Comparison of ENCODE assay signal across 11 cellular contexts in genomic region chr7:12066561-12066960, GRCh38.
DNase-seq lines count a peak whose midpoint lies in the region; ATAC-seq, FAIRE-seq and TF ChIP-seq lines count a peak whose summit lies in the region.
"Had no signal": no experiment of that assay in that cellular context is flagged by ENCODE, and none has a peak within 500 bp of the region (broad histone marks: within the 10 kb centered on the region; RNA-seq: fewer than 3 reads in every experiment).

No MANE protein-coding gene starts in this region.

- H4K5ac ChIP-seq in IMR-90 (ENCODE audit: low read depth, low read length) = no peak overlapping the region

- H3K4me3 ChIP-seq in IMR-90 (ENCODE audit: insufficient read depth, low read depth, low read length) (no peak overlapping the region), GM12878 (no peak overlapping the region), trophoblast cell (ENCODE audit: low read depth, low read length) (no peak overlapping the region), Peyer's patch (no peak overlapping the region)
- H3K4me3 ChIP-seq: cardiac muscle cell, suprapubic skin had no signal

- no peak for TF ChIP-seq RAD21 in IMR-90 (IDR thresholded peaks at IDR 0.05; ENCODE audit: low read length)
- no peak for TF ChIP-seq RAD21 in GM12878 (IDR thresholded peaks at IDR 0.05; ENCODE audit: insufficient read depth, low read depth, low read length)

- in situ Hi-C loops in IMR-90 (cut with MboI; ENCODE audit: low sequenced_read_pairs) (loop anchor here (5.0 to 25.0 kb wide), 3 partner anchors 256 to 629 kb away; no protein-coding TSS in a partner anchor), GM12878 (cut with MboI) (loop anchor here (5.0 to 25.0 kb wide), 2 partner anchors 256 to 421 kb away; no protein-coding TSS in a partner anchor)

- intact Hi-C loops in IMR-90 (cut with micrococcal nuclease) (loop anchor here (2.0 to 5.0 kb wide), 5 partner anchors 146 to 430 kb away; partner anchors contain the start of genes THSD7A and TMEM106B), GM12878 (cut with micrococcal nuclease; ENCODE audit: unreplicated experiment) (loop anchor here (2.0 kb wide), 1 partner anchor 424 kb away; no protein-coding TSS in a partner anchor)

- H3K14ac ChIP-seq in IMR-90 (replicated peaks; ENCODE audit: low read depth, low read length) = no peak overlapping the region
- H3K14ac ChIP-seq in trophoblast cell (ENCODE audit: low read length) = no peak overlapping the region

- H3K56ac ChIP-seq in IMR-90 (ENCODE audit: extremely low read depth, insufficient read depth, low read length) = no peak overlapping the region

- dilution Hi-C loops in IMR-90 (cut with HindIII; ENCODE audit: low sequenced_read_pairs, unreplicated experiment) = no loop called here

- H2AFZ ChIP-seq in IMR-90 (replicated peaks; ENCODE audit: low read length, poor library complexity) (no peak overlapping the region), GM12878 (ENCODE audit: control insufficient read depth, low read depth, low read length) (no peak overlapping the region), trophoblast cell (ENCODE audit: insufficient read depth, low read length, poor library complexity) (no peak overlapping the region)

- SMC1A ChIA-PET in GM12878 (lab: Charles Lee; ENCODE audit: uncharacterized antibody, unreplicated experiment) = interaction anchor here (0.6 kb wide), 1 partner anchor 256 kb away, joined by 3 read pairs; no protein-coding TSS in a partner anchor

- no peaks in the 10 kb centered on the region for H3K79me2 ChIP-seq in GM12878 (ENCODE audit: control insufficient read depth, insufficient read depth, low read length)
- no peaks in the 10 kb centered on the region for H3K79me2 ChIP-seq in trophoblast cell (ENCODE audit: control insufficient read depth, insufficient read depth, low read length, poor library complexity)

- peak; percentile 21 for DNase-seq in IMR-90
- DNase-seq in GM12878 (ENCODE audit: low read depth, low spot score) = no peak
- peak; percentile 26 to 70 for DNase-seq in trophoblast cell
- DNase-seq in middle frontal gyrus (ENCODE audit: extremely low spot score, low spot score) = no peak
- no peak for DNase-seq in Peyer's patch
- DNase-seq: NCI-H1694, SK-N-SH had no signal

- H3K27ac ChIP-seq in IMR-90 (ENCODE audit: insufficient read depth, low read length) = no peak overlapping the region
- no peak overlapping the region for H3K27ac ChIP-seq in GM12878 (ENCODE audit: control insufficient read depth, insufficient read depth)
- no peak overlapping the region for H3K27ac ChIP-seq in trophoblast cell (ENCODE audit: low read depth, low read length)
- H3K27ac ChIP-seq in Peyer's patch = peak overlapping the region in 2 of 4 donors; percentile 4 to 19
- H3K27ac ChIP-seq: cardiac muscle cell, suprapubic skin had no signal

- POLR2A ChIA-PET in IMR-90 (lab: Charles Lee; ENCODE audit: unreplicated experiment) = no interaction called here
- POLR2A ChIA-PET in GM12878 (lab: Charles Lee) = no interaction called here

- H3K9ac ChIP-seq in IMR-90 (ENCODE audit: low read depth, low read length) = no peak overlapping the region
- no peak overlapping the region for H3K9ac ChIP-seq in GM12878 (ENCODE audit: control insufficient read depth, insufficient read depth, low read length)
- H3K9ac ChIP-seq in trophoblast cell (ENCODE audit: low read length) = no peak overlapping the region
- H3K9ac ChIP-seq: SK-N-SH had no signal

- H4K20me1 ChIP-seq in IMR-90 (ENCODE audit: insufficient read depth, low read length) = no peaks in the 10 kb centered on the region
- H4K20me1 ChIP-seq in GM12878 (ENCODE audit: control insufficient read depth, insufficient read depth) = no peaks in the 10 kb centered on the region

- no peak overlapping the region for H2BK15ac ChIP-seq in IMR-90 (ENCODE audit: low read depth, low read length)

- H2BK5ac ChIP-seq in IMR-90 (ENCODE audit: low read depth, low read length, poor library complexity, severe bottlenecking) (no peak overlapping the region), trophoblast cell (ENCODE audit: low read depth, low read length, poor library complexity) (no peak overlapping the region)

- H3K4ac ChIP-seq in IMR-90 (ENCODE audit: low read depth, low read length) (no peak overlapping the region), trophoblast cell (ENCODE audit: low read depth, low read length) (no peak overlapping the region)

- H2AK9ac ChIP-seq in IMR-90 (replicated peaks; ENCODE audit: low read depth, low read length, poor library complexity) = no peak overlapping the region

- H3K79me1 ChIP-seq in IMR-90 (ENCODE audit: low read depth in 1 of 2, low read length in 2 of 2) (no peaks in the 10 kb centered on the region), trophoblast cell (ENCODE audit: low read length) (no peaks in the 10 kb centered on the region)

- no peak for FAIRE-seq in GM12878 (lab: Jason Lieb, UNC)

- BruUV-seq in IMR-90 (replicated peaks; lab: Mats Ljungman, UMichigan) (no TSS peak), GM12878 (replicated peaks; lab: Mats Ljungman, UMichigan) (no TSS peak)

- H4K91ac ChIP-seq in IMR-90 (ENCODE audit: insufficient read depth, low read depth, low read length) (no peak overlapping the region), trophoblast cell (ENCODE audit: low read depth, low read length) (no peak overlapping the region)

- TF ChIP-seq POLR2A in IMR-90 (IDR thresholded peaks at IDR 0.05; ENCODE audit: low read depth, low read length) (no peak), GM12878 (IDR thresholded peaks at IDR 0.05; ENCODE audit: low read depth, low read length) (no peak), Peyer's patch (IDR thresholded peaks at IDR 0.05) (no peak)

- H3K36me3 ChIP-seq in IMR-90 (ENCODE audit: control insufficient read depth, insufficient read depth, low read length) = no peaks in the 10 kb centered on the region
- H3K36me3 ChIP-seq in GM12878 (ENCODE audit: control insufficient read depth in 2 of 2, insufficient read depth in 2 of 2, low read length in 1 of 2) = no peaks in the 10 kb centered on the region
- no peaks in the 10 kb centered on the region for H3K36me3 ChIP-seq in trophoblast cell (ENCODE audit: control insufficient read depth in 1 of 2, insufficient read depth in 2 of 2, low read length in 2 of 2)
- no peaks in the 10 kb centered on the region for H3K36me3 ChIP-seq in Peyer's patch
- H3K36me3 ChIP-seq: cardiac muscle cell, suprapubic skin had no signal

- H3K4me2 ChIP-seq in IMR-90 (ENCODE audit: low read depth, low read length) = no peak overlapping the region
- H3K4me2 ChIP-seq in GM12878 (ENCODE audit: control insufficient read depth, insufficient read depth) = no peak overlapping the region
- H3K4me2 ChIP-seq in trophoblast cell (ENCODE audit: low read length) = no peak overlapping the region
- H3K4me2 ChIP-seq: SK-N-SH had no signal

- H3K9me3 ChIP-seq in IMR-90 (ENCODE audit: control insufficient read depth, insufficient read depth, low read length) = no peaks in the 10 kb centered on the region
- H3K9me3 ChIP-seq in GM12878 (replicated peaks; ENCODE audit: control insufficient read depth, insufficient read depth, low read length) = no peaks in the 10 kb centered on the region
- no peaks in the 10 kb centered on the region for H3K9me3 ChIP-seq in trophoblast cell (ENCODE audit: insufficient read depth, low read depth, low read length)
- no peaks in the 10 kb centered on the region for H3K9me3 ChIP-seq in Peyer's patch
- H3K9me3 ChIP-seq: SK-N-SH, suprapubic skin had no signal

- H3K4me1 ChIP-seq in IMR-90 (ENCODE audit: control insufficient read depth, insufficient read depth, low read length) (no peaks in the 10 kb centered on the region), GM12878 (ENCODE audit: control insufficient read depth, insufficient read depth, low read length) (no peaks in the 10 kb centered on the region), trophoblast cell (ENCODE audit: control insufficient read depth in 1 of 2, insufficient read depth in 2 of 2, low read length in 2 of 2) (no peaks in the 10 kb centered on the region), Peyer's patch (no peaks in the 10 kb centered on the region)
- H3K4me1 ChIP-seq: suprapubic skin had no signal

- RAD21 ChIA-PET in GM12878 (lab: Charles Lee; ENCODE audit: unreplicated experiment) = interaction anchor here (0.8 kb wide), 1 partner anchor 257 kb away, joined by 3 read pairs; no protein-coding TSS in a partner anchor

- TF ChIP-seq CTCF in IMR-90 (conservative IDR thresholded peaks at IDR 0.05; ENCODE audit: low read depth, low read length) (no peak), GM12878 (IDR thresholded peaks at IDR 0.05 in 2 of 3, conservative IDR thresholded peaks at IDR 0.05 in 1 of 3; ENCODE audit: control insufficient read depth in 2 of 3, extremely low read depth in 1 of 3, insufficient read depth in 1 of 3, low read depth in 3 of 3, low read length in 3 of 3) (no peak), Peyer's patch (IDR thresholded peaks at IDR 0.05) (no peak)

- H3K27me3 ChIP-seq in IMR-90 (ENCODE audit: control insufficient read depth, insufficient read depth, low read length) (no peaks in the 10 kb centered on the region), GM12878 (replicated peaks in 1 of 2; ENCODE audit: control insufficient read depth in 2 of 2, insufficient read depth in 2 of 2, low read length in 1 of 2) (no peaks in the 10 kb centered on the region), trophoblast cell (ENCODE audit: insufficient read depth, low read length) (no peaks in the 10 kb centered on the region), Peyer's patch (no peaks in the 10 kb centered on the region)
- H3K27me3 ChIP-seq: cardiac muscle cell, suprapubic skin had no signal

- H3K18ac ChIP-seq in IMR-90 (ENCODE audit: low read depth, low read length) (no peak overlapping the region), trophoblast cell (ENCODE audit: low read length) (no peak overlapping the region)

- no peaks in the 10 kb centered on the region for H3K9me1 ChIP-seq in IMR-90 (ENCODE audit: insufficient read depth, low read length)

- no peak overlapping the region for H2BK20ac ChIP-seq in IMR-90 (ENCODE audit: low read depth, low read length)

- H4K8ac ChIP-seq in IMR-90 (ENCODE audit: low read depth in 2 of 2, low read length in 2 of 2) = no peak overlapping the region
- H4K8ac ChIP-seq in trophoblast cell (ENCODE audit: low read depth, low read length) = no peak overlapping the region

- H4K12ac ChIP-seq in trophoblast cell (ENCODE audit: low read depth, low read length) = no peak overlapping the region

- WGBS in IMR-90 (ENCODE audit: extremely low coverage in 2 of 2, insufficient read length in 1 of 2), 2 experiments = no CpG with 5 or more reads among the region's 3 CpGs
- 42% methylated on average over 3 of the region's 3 CpGs for WGBS in GM12878 (ENCODE audit: insufficient coverage, insufficient replicate concordance, low lambda C conversion rate, missing lambda C conversion rate)
- no CpG with 5 or more reads among the region's 3 CpGs for WGBS in trophoblast cell (ENCODE audit: extremely low coverage, insufficient coverage, insufficient read length)

- ATAC-seq in GM19463 (IDR thresholded peaks at IDR 0.05; ENCODE audit: unreplicated experiment) (peak; percentile 51), IMR-90 (ENCODE audit: low read depth) (no peak), GM12878 (peak; percentile 41), HG03280 (IDR thresholded peaks at IDR 0.05; ENCODE audit: unreplicated experiment) (no peak)

- no peak overlapping the region for H3K23ac ChIP-seq in IMR-90 (ENCODE audit: low read depth, low read length)
- H3K23ac ChIP-seq in trophoblast cell (ENCODE audit: low read length) = no peak overlapping the region

- TF ChIP-seq EP300 in GM12878 (IDR thresholded peaks at IDR 0.05; ENCODE audit: borderline replicate concordance in 1 of 2, control insufficient read depth in 1 of 2, low read depth in 2 of 2, low read length in 2 of 2) = no peak

- H2BK120ac ChIP-seq in IMR-90 (ENCODE audit: low read depth, low read length) = no peak overlapping the region
- no peak overlapping the region for H2BK120ac ChIP-seq in trophoblast cell (ENCODE audit: insufficient read depth, low read length, poor library complexity)

- H2BK12ac ChIP-seq in trophoblast cell (ENCODE audit: low read length) = no peak overlapping the region

- no peak overlapping the region for H2AK5ac ChIP-seq in IMR-90 (ENCODE audit: low read depth, low read length)
- H2AK5ac ChIP-seq in trophoblast cell (ENCODE audit: low read length) = no peak overlapping the region

- CTCF ChIA-PET in IMR-90 (lab: Yijun Ruan, JAX) (no interaction called here), GM12878 (lab: Yijun Ruan, JAX) (interaction anchor here (1.5 to 2.7 kb wide), 2 partner anchors 14 to 256 kb away, joined by 3 to 10 read pairs; no protein-coding TSS in a partner anchor)

Comparison
In these comparisons a context has a peak if more than half of its experiments do, and no peak if none do; other contexts are left out.
1. ATAC-seq: peak in GM19463 (single experiment) and GM12878 (single experiment); none in IMR-90 (single experiment) and HG03280 (single experiment).
2. DNase-seq: peak in IMR-90 (single experiment) and trophoblast cell (2 of 2); none in GM12878 (single experiment), middle frontal gyrus (single experiment) and Peyer's patch (0 of 3).